Comparison of ENCODE assay signal across 8 cellular contexts in the genomic region with DNA sequence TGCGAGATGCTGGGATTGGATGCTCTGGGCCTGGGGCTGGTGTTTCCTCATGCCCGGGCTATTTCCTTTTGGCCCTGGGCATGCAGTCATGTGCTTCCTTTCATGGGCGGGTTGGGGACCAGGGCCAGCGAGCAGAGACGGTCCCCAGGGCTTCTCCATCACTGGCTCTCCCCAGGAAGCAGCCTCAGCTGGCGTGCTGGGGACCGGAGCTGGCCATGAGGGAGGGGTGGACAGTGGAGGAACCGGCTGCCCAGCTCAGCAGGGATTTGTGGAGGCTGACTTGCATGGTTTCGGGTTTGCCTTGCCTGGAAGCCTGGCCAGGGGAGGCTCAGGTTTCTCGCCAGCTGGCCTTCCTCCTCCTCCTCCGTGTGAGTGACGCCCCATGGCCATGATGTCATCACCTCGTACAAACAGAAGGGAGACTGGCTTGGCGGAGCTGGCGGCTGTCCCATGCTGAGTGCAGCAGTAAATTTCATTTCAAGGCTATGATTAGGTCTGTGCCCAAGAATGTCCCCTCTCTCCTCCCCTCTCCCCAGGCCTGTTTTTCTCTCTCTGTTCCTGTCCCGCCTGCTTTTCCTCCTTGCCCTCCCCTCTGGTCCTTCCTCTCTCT. TPM values are rescaled to one million over a fixed set of nuclear protein-coding genes. Genes with fewer than 3 reads are reported as not detected.
DNase-seq lines count a peak whose midpoint lies in the region; ATAC-seq and TF ChIP-seq lines count a peak whose summit lies in the region.

No MANE protein-coding gene starts in this region.

- no peak for TF ChIP-seq CTCF in transverse colon (IDR thresholded peaks at IDR 0.05)

- TF ChIP-seq EP300 in transverse colon (IDR thresholded peaks at IDR 0.05; ENCODE audit: low read depth), result peak; percentile 15

- H3K9me3 ChIP-seq in transverse colon, result no peaks in the 10 kb centered on the region

- TF ChIP-seq POLR2A in transverse colon (IDR thresholded peaks at IDR 0.05), result no peak

- no peaks in the 10 kb centered on the region for H3K36me3 ChIP-seq in transverse colon

- peaks cover 4% of the 10 kb centered on the region for H3K27me3 ChIP-seq in transverse colon

- ATAC-seq in GM18511 (IDR thresholded peaks at IDR 0.05; ENCODE audit: unreplicated experiment), result no peak

- no peak overlapping the region for H3K4me3 ChIP-seq in transverse colon

- 14% methylated on average over 13 of the region's 16 CpGs; no CpG with 5 or more reads in 1 of the 2 donors for WGBS in transverse colon (ENCODE audit: low coverage in 1 of 2), 2 donors

- H3K27ac ChIP-seq in transverse colon, result peak overlapping the region; percentile 82 to 89 (median 88)

- DNase-seq in ACHN (peak; percentile 83), HT-29 (ENCODE audit: low spot score) (peak; percentile 66), RPMI7951 (ENCODE audit: low read depth) (peak; percentile 97), epidermal melanocyte (ENCODE audit: insufficient read length, low spot score) (peak; percentile 75), mesenteric fat pad (ENCODE audit: low spot score) (peak; percentile 96), transverse colon (peak; percentile 90)
- no peak for DNase-seq in stimulated activated naive CD4-positive, alpha-beta T cell (lab: John Stamatoyannopoulos, UW)

- H3K4me1 ChIP-seq in transverse colon, result peaks cover 19 to 26% (median 24%) of the 10 kb centered on the region in 4 donors

- in situ Hi-C loops in ACHN (cut with HindIII; ENCODE audit: low pct_ligation_motif_present, low pct_unique_long_range_greater_than_20kb, low sequenced_read_pairs), result no loop called here
- in situ Hi-C loops in transverse colon (cut with MboI; ENCODE audit: low pct_ligation_motif_present in 1 of 4, low pct_unique_long_range_greater_than_20kb in 1 of 4, low sequenced_read_pairs in 3 of 4), result no loop called here

- intact Hi-C loops in transverse colon (cut with DNase I; ENCODE audit: low total_unique reads), result no loop called here

RNA-seq across cellular contexts. Expression of gene TIMP2, which starts 8.9 kb away (rescaled TPM):
- total RNA-seq in HT-29 (2014; rRNA removed; shearing (Covaris generic)), result 10.5 and 12.6 TPM in 2 replicates
- total RNA-seq in RPMI7951 (2014; rRNA removed; shearing (Covaris generic)), result 115 and 147 TPM in 2 replicates
- total RNA-seq in mesenteric fat pad (351 TPM), transverse colon (10 to 100 TPM; 32.2 to 70.7 (median 54.6) TPM)

RNA-seq across cellular contexts. Expression of gene CEP295NL, which starts 31.1 kb away (rescaled TPM):
- 0.05 and 2.1 TPM in 2 replicates for total RNA-seq in HT-29 (2014; rRNA removed; shearing (Covaris generic))
- 0.49 TPM in 1 of 2 replicates, not detected in the other for total RNA-seq in RPMI7951 (2014; rRNA removed; shearing (Covaris generic))
- total RNA-seq in mesenteric fat pad (6.5 TPM), transverse colon (1 to 10 TPM; 1.8 to 3.0 (median 2.5) TPM)

RNA-seq across cellular contexts. Expression of gene LGALS3BP, which starts 45.7 kb away (rescaled TPM):
- 1,319 and 1,392 TPM in 2 replicates for total RNA-seq in HT-29 (2014; rRNA removed; shearing (Covaris generic))
- total RNA-seq in RPMI7951 (2014; rRNA removed; shearing (Covaris generic)), result 524 and 575 TPM in 2 replicates
- total RNA-seq in mesenteric fat pad (417 TPM), transverse colon (1,000 to 10,000 TPM in 2 of 4 donors, 100 to 1,000 TPM in 2; 796 to 1,440 (median 1,077) TPM)

Comparison
In these comparisons a context has a peak if more than half of its experiments do, and no peak if none do; other contexts are left out.
1. DNase-seq: peak in ACHN (single experiment), HT-29 (single experiment), RPMI7951 (single experiment), epidermal melanocyte (single experiment), mesenteric fat pad (single experiment) and transverse colon (single experiment); none in stimulated activated naive CD4-positive, alpha-beta T cell (0 of 6).